In genomic region chr1:3777078-3777547, GRCh38 we compare ENCODE assay signal across 35 cellular contexts. TPM values are rescaled to one million over a fixed set of nuclear protein-coding genes. Genes with fewer than 3 reads are reported as not detected.
DNase-seq lines count a peak whose midpoint lies in the region; ATAC-seq and TF ChIP-seq lines count a peak whose summit lies in the region.
"Had no signal": no experiment of that assay in that cellular context is flagged by ENCODE, and none has a peak within 500 bp of the region (broad histone marks: within the 10 kb centered on the region; RNA-seq: fewer than 3 reads in every experiment).

No MANE protein-coding gene starts in this region.

- H3K9me3 ChIP-seq in left ventricle myocardium inferior (replicated peaks) = no peaks in the 10 kb centered on the region
- H3K9me3 ChIP-seq: breast epithelium, heart left ventricle, mucosa of descending colon, spleen, upper lobe of left lung had no signal

- H3K9me3 Mint-ChIP-seq in activated CD8-positive, alpha-beta memory T cell treated with anti-CD3 and anti-CD28 coated beads, Interleukin-2, amount 10 ng/mL, durations not matched to agents 7 days and 5 days (ENCODE audit: low read depth) = no peaks in the 10 kb centered on the region
- H3K9me3 Mint-ChIP-seq: activated CD4-positive, alpha-beta T cell treated with anti-CD3 and anti-CD28 coated beads, Interleukin-2, amount 10 ng/mL, durations not matched to agents 24 days and 14 days; activated T-cell treated with anti-CD3 and anti-CD28 coated beads, Interleukin-2, amount 50 U/mL, for 24 hours; effector memory CD8-positive, alpha-beta T cell; natural killer cell treated with Interleukin-12 subunit alpha and Interleukin-12 subunit beta and Interleukin-15 and Interleukin-18, amount 100 ng/mL, for 72 hours had no signal

- H3K4me3 ChIP-seq in left ventricle myocardium inferior = no peak overlapping the region
- H3K4me3 ChIP-seq: breast epithelium, coronary artery, heart left ventricle, lung, mucosa of descending colon, spleen, upper lobe of left lung had no signal

- H3K27me3 ChIP-seq in left ventricle myocardium inferior (ENCODE audit: low read depth) = peaks cover 7% of the 10 kb centered on the region
- H3K27me3 ChIP-seq: breast epithelium, foreskin keratinocyte, heart left ventricle, upper lobe of left lung had no signal

- peaks cover 2% of the 10 kb centered on the region for H3K4me1 Mint-ChIP-seq in activated CD8-positive, alpha-beta memory T cell treated with anti-CD3 and anti-CD28 coated beads, Interleukin-2, amount 10 ng/mL, durations not matched to agents 7 days and 5 days

- H3K36me3 Mint-ChIP-seq in activated CD8-positive, alpha-beta memory T cell treated with anti-CD3 and anti-CD28 coated beads, Interleukin-2, amount 10 ng/mL, durations not matched to agents 7 days and 5 days = peaks cover 14% of the 10 kb centered on the region

- H3K36me3 ChIP-seq in left ventricle myocardium inferior = peaks cover 35% of the 10 kb centered on the region

- H3K4me1 ChIP-seq in left ventricle myocardium inferior = peaks cover 46% of the 10 kb centered on the region
- H3K4me1 ChIP-seq: foreskin keratinocyte, parathyroid adenoma had no signal

- peak; percentile 73 for DNase-seq in cardiac septum (ENCODE audit: low spot score)
- no peak for DNase-seq in left ventricle myocardium inferior
- peak; percentile 65 for DNase-seq in NCI-H2171 treated with DMSO at 0.1 percent for 48 hours (lab: John Stamatoyannopoulos, UW)
- DNase-seq in cerebellum (ENCODE audit: low spot score) = peak; percentile 92
- no peak for DNase-seq in activated CD8-positive, alpha-beta memory T cell treated with anti-CD3 and anti-CD28 coated beads, Interleukin-2, amount 10 ng/mL, durations not matched to agents 7 days and 5 days
- no peak for DNase-seq in stimulated activated CD4-positive, alpha-beta T cell treated with anti-CD3 and anti-CD28 coated beads, Interleukin-2, amount 100 ng/mL, for 24 hours
- DNase-seq: activated CD4-positive, alpha-beta T cell treated with anti-CD3 and anti-CD28 coated beads, Interleukin-2, amount 10 ng/mL, durations not matched to agents 24 days and 14 days; activated gamma-delta T cell; activated T-cell treated with anti-CD3 and anti-CD28 coated beads, Interleukin-2, amount 50 U/mL, for 24 hours; amniotic stem cell; effector memory CD8-positive, alpha-beta T cell; foreskin keratinocyte; KG1; MM.1S; NCI-H1417 treated with DMSO at 0.1 percent for 48 hours; NCI-H446 treated with DMSO at 0.1 percent for 48 hours; SHP77; spleen; stimulated activated CD4-positive, alpha-beta T cell treated with anti-CD3 and anti-CD28 coated beads, Interleukin-2, amount 100 ng/mL, for 48 hours; T-helper 9 cell had no signal

- H3K27ac Mint-ChIP-seq in activated CD8-positive, alpha-beta memory T cell treated with anti-CD3 and anti-CD28 coated beads, Interleukin-2, amount 10 ng/mL, durations not matched to agents 7 days and 5 days = no peak overlapping the region
- H3K27ac Mint-ChIP-seq: activated CD4-positive, alpha-beta T cell treated with anti-CD3 and anti-CD28 coated beads, Interleukin-2, amount 10 ng/mL, durations not matched to agents 24 days and 14 days; activated T-cell treated with anti-CD3 and anti-CD28 coated beads, Interleukin-2, amount 50 U/mL, for 24 hours; natural killer cell treated with Interleukin-12 subunit alpha and Interleukin-12 subunit beta and Interleukin-15 and Interleukin-18, amount 100 ng/mL, for 72 hours had no signal

- no peak overlapping the region for H3K27ac ChIP-seq in left ventricle myocardium inferior (replicated peaks)
- H3K27ac ChIP-seq: breast epithelium, C4-2B, coronary artery, foreskin keratinocyte, heart left ventricle, parathyroid adenoma, spleen, upper lobe of left lung had no signal

- CTCF ChIA-PET in activated CD8-positive, alpha-beta memory T cell treated with anti-CD3 and anti-CD28 coated beads, Interleukin-2, amount 10 ng/mL, durations not matched to agents 7 days and 5 days (lab: Charles Lee) = interaction anchor here (1.6 to 3.9 kb wide), 2 partner anchors 19 to 26 kb away, joined by 10 to 25 read pairs; partner anchors contain the start of gene LRRC47

- no peak for ATAC-seq in activated CD8-positive, alpha-beta memory T cell treated with anti-CD3 and anti-CD28 coated beads, Interleukin-2, amount 10 ng/mL, durations not matched to agents 7 days and 5 days
- ATAC-seq in GM21447 (IDR thresholded peaks at IDR 0.05; ENCODE audit: unreplicated experiment) = no peak
- ATAC-seq: effector memory CD8-positive, alpha-beta T cell; foreskin keratinocyte; heart left ventricle; mucosa of descending colon; natural killer cell treated with Interleukin-12 subunit alpha and Interleukin-12 subunit beta and Interleukin-15 and Interleukin-18, amount 100 ng/mL, for 72 hours; right cardiac atrium had no signal

- no peak overlapping the region for H3K4me3 Mint-ChIP-seq in activated CD8-positive, alpha-beta memory T cell treated with anti-CD3 and anti-CD28 coated beads, Interleukin-2, amount 10 ng/mL, durations not matched to agents 7 days and 5 days
- H3K4me3 Mint-ChIP-seq: activated CD4-positive, alpha-beta T cell treated with anti-CD3 and anti-CD28 coated beads, Interleukin-2, amount 10 ng/mL, durations not matched to agents 24 days and 14 days; activated T-cell treated with anti-CD3 and anti-CD28 coated beads, Interleukin-2, amount 50 U/mL, for 24 hours; effector memory CD8-positive, alpha-beta T cell; natural killer cell treated with Interleukin-12 subunit alpha and Interleukin-12 subunit beta and Interleukin-15 and Interleukin-18, amount 100 ng/mL, for 72 hours had no signal

- intact Hi-C loops in cardiac septum (cut with DNase I) = no loop called here
- intact Hi-C loops in left ventricle myocardium inferior (cut with micrococcal nuclease) = no loop called here

- TF ChIP-seq CTCF in left ventricle myocardium inferior (IDR thresholded peaks at IDR 0.05; ENCODE audit: borderline replicate concordance) = no peak

- H3K27me3 Mint-ChIP-seq in activated CD8-positive, alpha-beta memory T cell treated with anti-CD3 and anti-CD28 coated beads, Interleukin-2, amount 10 ng/mL, durations not matched to agents 7 days and 5 days = no peaks in the 10 kb centered on the region
- H3K27me3 Mint-ChIP-seq: activated CD4-positive, alpha-beta T cell treated with anti-CD3 and anti-CD28 coated beads, Interleukin-2, amount 10 ng/mL, durations not matched to agents 24 days and 14 days; activated T-cell treated with anti-CD3 and anti-CD28 coated beads, Interleukin-2, amount 50 U/mL, for 24 hours; effector memory CD8-positive, alpha-beta T cell; natural killer cell treated with Interleukin-12 subunit alpha and Interleukin-12 subunit beta and Interleukin-15 and Interleukin-18, amount 100 ng/mL, for 72 hours had no signal

RNA-seq across cellular contexts. Expression of gene SMIM1, which starts 4.6 kb away (rescaled TPM):
- total RNA-seq in cardiac septum (8.0 TPM), left ventricle myocardium inferior (13.9 TPM), cerebellum (1.7 TPM)
- total RNA-seq in activated CD8-positive, alpha-beta memory T cell treated with anti-CD3 and anti-CD28 coated beads, Interleukin-2, amount 10 ng/mL, durations not matched to agents 7 days and 5 days = not detected
- total RNA-seq: kidney epithelial cell; natural killer cell treated with Interleukin-12 subunit alpha and Interleukin-12 subunit beta and Interleukin-15 and Interleukin-18, amount 100 ng/mL, for 72 hours had no signal

RNA-seq across cellular contexts. Expression of gene LRRC47, which starts 19.2 kb away (rescaled TPM):
- 63.1 TPM for total RNA-seq in cardiac septum
- 58.2 TPM for total RNA-seq in left ventricle myocardium inferior
- 21.0 TPM for total RNA-seq in cerebellum
- total RNA-seq in activated CD8-positive, alpha-beta memory T cell treated with anti-CD3 and anti-CD28 coated beads, Interleukin-2, amount 10 ng/mL, durations not matched to agents 7 days and 5 days = 10 to 100 TPM; 31.8 to 42.6 TPM

RNA-seq across cellular contexts. Expression of gene CCDC27, which starts 24.9 kb away (rescaled TPM):
- total RNA-seq in cardiac septum = not detected
- total RNA-seq in left ventricle myocardium inferior = 0.08 TPM
- not detected for total RNA-seq in cerebellum
- total RNA-seq in activated CD8-positive, alpha-beta memory T cell treated with anti-CD3 and anti-CD28 coated beads, Interleukin-2, amount 10 ng/mL, durations not matched to agents 7 days and 5 days = not detected
- total RNA-seq: activated CD4-positive, alpha-beta T cell treated with anti-CD3 and anti-CD28 coated beads, Interleukin-2, amount 10 ng/mL, durations not matched to agents 24 days and 14 days; activated CD8-positive, alpha-beta memory T cell treated with anti-CD3 and anti-CD28 coated beads for 36 hours; breast epithelium; esophagus mucosa; foreskin keratinocyte; heart left ventricle; HT1080; kidney epithelial cell; lung; mucosa of descending colon; natural killer cell treated with Interleukin-12 subunit alpha and Interleukin-12 subunit beta and Interleukin-15 and Interleukin-18, amount 100 ng/mL, for 72 hours; spleen; upper lobe of left lung had no signal

Comparison
In these comparisons a context has a peak if more than half of its experiments do, and no peak if none do; other contexts are left out.
1. DNase-seq: peak in cardiac septum (single experiment), NCI-H2171 treated with DMSO at 0.1 percent for 48 hours (single experiment) and cerebellum (single experiment); none in left ventricle myocardium inferior (single experiment), activated CD8-positive, alpha-beta memory T cell treated with anti-CD3 and anti-CD28 coated beads, Interleukin-2, amount 10 ng/mL, durations not matched to agents 7 days and 5 days (single experiment) and stimulated activated CD4-positive, alpha-beta T cell treated with anti-CD3 and anti-CD28 coated beads, Interleukin-2, amount 100 ng/mL, for 24 hours (0 of 2).